ENCODE assay signal across 12 cellular contexts in the genomic region with DNA sequence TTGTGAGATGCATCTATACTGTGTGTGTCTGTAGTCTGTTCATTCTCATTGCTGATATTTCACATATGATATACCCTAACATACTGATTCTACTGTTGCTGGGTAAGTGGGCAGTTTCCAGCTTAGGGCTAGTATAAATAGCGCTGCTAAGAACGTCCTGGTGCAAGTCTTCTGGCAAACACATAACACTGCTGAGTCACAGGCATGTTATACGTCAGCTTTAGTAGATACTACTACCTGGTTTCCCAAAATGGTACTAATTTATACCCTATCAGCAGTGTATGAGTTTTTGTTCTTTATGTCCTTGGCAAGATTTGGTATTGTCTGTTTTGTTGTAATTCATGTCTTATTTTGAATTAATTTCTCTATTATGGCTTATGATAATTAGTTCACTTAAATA. TPM values are rescaled to one million over a fixed set of nuclear protein-coding genes. Genes with fewer than 3 reads are reported as not detected.
DNase-seq lines count a peak whose midpoint lies in the region; ATAC-seq and TF ChIP-seq lines count a peak whose summit lies in the region.
"Had no signal": no experiment of that assay in that cellular context is flagged by ENCODE, and none has a peak within 500 bp of the region (broad histone marks: within the 10 kb centered on the region; RNA-seq: fewer than 3 reads in every experiment).

No MANE protein-coding gene starts in this region.

- H3K27ac Mint-ChIP-seq in activated naive CD4-positive, alpha-beta T cell treated with anti-CD3 and anti-CD28 coated beads for 36 hours: peak overlapping the region; percentile 36
- H3K27ac Mint-ChIP-seq in activated CD8-positive, alpha-beta T cell treated with anti-CD3 and anti-CD28 coated beads for 36 hours: peak overlapping the region; percentile 27

- peak overlapping the region; percentile 87 for H3K4me2 ChIP-seq in smooth muscle cell

- peak overlapping the region; percentile 79 for H3K4me3 Mint-ChIP-seq in activated naive CD4-positive, alpha-beta T cell treated with anti-CD3 and anti-CD28 coated beads for 36 hours
- peak overlapping the region; percentile 83 for H3K4me3 Mint-ChIP-seq in activated CD8-positive, alpha-beta T cell treated with anti-CD3 and anti-CD28 coated beads for 36 hours

- H3K36me3 Mint-ChIP-seq in activated naive CD4-positive, alpha-beta T cell treated with anti-CD3 and anti-CD28 coated beads for 36 hours (ENCODE audit: low read depth): peaks cover 13% of the 10 kb centered on the region
- H3K36me3 Mint-ChIP-seq in activated CD8-positive, alpha-beta T cell treated with anti-CD3 and anti-CD28 coated beads for 36 hours (ENCODE audit: low read depth): peaks cover 21% of the 10 kb centered on the region

- intact Hi-C loops in activated naive CD4-positive, alpha-beta T cell treated with anti-CD3 and anti-CD28 coated beads for 36 hours (cut with micrococcal nuclease): no loop called here
- intact Hi-C loops in activated CD8-positive, alpha-beta T cell treated with anti-CD3 and anti-CD28 coated beads for 36 hours (cut with micrococcal nuclease): no loop called here
- intact Hi-C loops in posterior vena cava (cut with DNase I): no loop called here

- peak overlapping the region; percentile 21 for H3K9ac ChIP-seq in smooth muscle cell (ENCODE audit: low read depth)

- DNase-seq in activated naive CD4-positive, alpha-beta T cell treated with anti-CD3 and anti-CD28 coated beads for 36 hours: no peak
- no peak for DNase-seq in activated naive CD4-positive, alpha-beta T cell treated with Interleukin-2 at 50 U/mL for 16 hours
- no peak for DNase-seq in activated CD8-positive, alpha-beta T cell treated with anti-CD3 and anti-CD28 coated beads for 36 hours
- DNase-seq in foreskin keratinocyte: peak in 1 of 2 donors; percentile 23
- DNase-seq in smooth muscle cell (lab: John Stamatoyannopoulos, UW; ENCODE audit: unreplicated experiment): no peak
- no peak for DNase-seq in NCI-H2029 (lab: John Stamatoyannopoulos, UW)
- no peak for DNase-seq in NCI-H226
- no peak for DNase-seq in posterior vena cava (ENCODE audit: low spot score)
- DNase-seq: AML-193, amniotic stem cell, mesendoderm, NCI-H446 treated with DMSO at 0.1 percent for 48 hours had no signal

- no peaks in the 10 kb centered on the region for H3K9me3 Mint-ChIP-seq in activated naive CD4-positive, alpha-beta T cell treated with anti-CD3 and anti-CD28 coated beads for 36 hours
- no peaks in the 10 kb centered on the region for H3K9me3 Mint-ChIP-seq in activated CD8-positive, alpha-beta T cell treated with anti-CD3 and anti-CD28 coated beads for 36 hours

- H3K4me1 Mint-ChIP-seq in activated naive CD4-positive, alpha-beta T cell treated with anti-CD3 and anti-CD28 coated beads for 36 hours (ENCODE audit: low read depth): peaks cover 44% of the 10 kb centered on the region
- peaks cover 29% of the 10 kb centered on the region for H3K4me1 Mint-ChIP-seq in activated CD8-positive, alpha-beta T cell treated with anti-CD3 and anti-CD28 coated beads for 36 hours (ENCODE audit: low read depth)

- no peaks in the 10 kb centered on the region for H4K20me1 ChIP-seq in smooth muscle cell (ENCODE audit: low read depth)

- H3K4me3 ChIP-seq in smooth muscle cell: no peak overlapping the region

- TF ChIP-seq CTCF in activated CD8-positive, alpha-beta T cell treated with anti-CD3 and anti-CD28 coated beads for 36 hours (IDR thresholded peaks at IDR 0.05): no peak
- TF ChIP-seq CTCF in foreskin keratinocyte (conservative IDR thresholded peaks at IDR 0.05) (no peak), smooth muscle cell (IDR thresholded peaks at IDR 0.05; ENCODE audit: borderline replicate concordance, insufficient read depth, poor library complexity, severe bottlenecking) (no peak)

- H3K27ac ChIP-seq in foreskin keratinocyte: peak overlapping the region; percentile 16
- H3K27ac ChIP-seq in smooth muscle cell (ENCODE audit: low read depth): peak overlapping the region; percentile 61

- no peaks in the 10 kb centered on the region for H3K36me3 ChIP-seq in smooth muscle cell (ENCODE audit: low read depth)

- POLR2A ChIA-PET in activated CD8-positive, alpha-beta T cell treated with anti-CD3 and anti-CD28 coated beads for 36 hours (lab: Charles Lee): interaction anchor here (1.3 kb wide), 1 partner anchor 9 kb away, joined by 3 read pairs; no protein-coding TSS in a partner anchor

- H3K27me3 ChIP-seq in foreskin keratinocyte (no peaks in the 10 kb centered on the region), smooth muscle cell (ENCODE audit: low read depth) (no peaks in the 10 kb centered on the region)

- CTCF ChIA-PET in activated naive CD4-positive, alpha-beta T cell treated with anti-CD3 and anti-CD28 coated beads for 36 hours (lab: Charles Lee): no interaction called here
- CTCF ChIA-PET in activated CD8-positive, alpha-beta T cell treated with anti-CD3 and anti-CD28 coated beads for 36 hours (lab: Charles Lee): no interaction called here

- peak overlapping the region; percentile 100 for H2AFZ ChIP-seq in smooth muscle cell (ENCODE audit: low read depth)

- H3K4me1 ChIP-seq in foreskin keratinocyte (peaks cover 18% of the 10 kb centered on the region), smooth muscle cell (ENCODE audit: low read depth) (no peaks in the 10 kb centered on the region)

- no peaks in the 10 kb centered on the region for H3K79me2 ChIP-seq in smooth muscle cell (ENCODE audit: low read depth)

- WGBS in smooth muscle cell (ENCODE audit: low lambda C conversion rate): 40% methylated on average over 3 of the region's 3 CpGs

- no peaks in the 10 kb centered on the region for H3K9me3 ChIP-seq in smooth muscle cell (replicated peaks; ENCODE audit: low read depth)

- peaks cover 5% of the 10 kb centered on the region for H3F3A ChIP-seq in smooth muscle cell (ENCODE audit: low read depth)

- no peaks in the 10 kb centered on the region for H3K27me3 Mint-ChIP-seq in activated naive CD4-positive, alpha-beta T cell treated with anti-CD3 and anti-CD28 coated beads for 36 hours (ENCODE audit: low read depth)
- H3K27me3 Mint-ChIP-seq in activated CD8-positive, alpha-beta T cell treated with anti-CD3 and anti-CD28 coated beads for 36 hours: no peaks in the 10 kb centered on the region

- ATAC-seq in activated CD8-positive, alpha-beta T cell treated with anti-CD3 and anti-CD28 coated beads for 36 hours: no peak
- ATAC-seq in foreskin keratinocyte: no peak

RNA-seq across cellular contexts. Expression of a gene that starts 1.2 kb away (rescaled TPM):
- total RNA-seq in activated naive CD4-positive, alpha-beta T cell treated with anti-CD3 and anti-CD28 coated beads for 36 hours: 1 to 10 TPM; 1.1 to 1.3 TPM
- total RNA-seq in activated CD8-positive, alpha-beta T cell treated with anti-CD3 and anti-CD28 coated beads for 36 hours: 1 to 10 TPM; 1.3 to 1.4 TPM
- total RNA-seq in foreskin keratinocyte (5.1 and 5.5 TPM in 2 replicates), smooth muscle cell (5.4 and 7.0 TPM in 2 replicates), posterior vena cava (1 to 10 TPM; 7.9 to 8.4 TPM)
- polyA plus RNA-seq in foreskin keratinocyte (6.0 and 6.6 TPM in 2 replicates), smooth muscle cell (4.7 and 7.7 TPM in 2 replicates)

RNA-seq across cellular contexts. Expression of a gene that starts 6.3 kb away (rescaled TPM):
- 100 to 1,000 TPM; 110 TPM for total RNA-seq in activated naive CD4-positive, alpha-beta T cell treated with anti-CD3 and anti-CD28 coated beads for 36 hours
- 10 to 100 TPM; 80.2 to 92.1 TPM for total RNA-seq in activated CD8-positive, alpha-beta T cell treated with anti-CD3 and anti-CD28 coated beads for 36 hours
- total RNA-seq in foreskin keratinocyte (65.8 and 104 TPM in 2 replicates), smooth muscle cell (65.3 and 98.6 TPM in 2 replicates), posterior vena cava (10 to 100 TPM; 41.8 to 58.5 TPM)
- polyA plus RNA-seq in foreskin keratinocyte (99.9 and 152 TPM in 2 replicates), smooth muscle cell (73.1 and 80.4 TPM in 2 replicates)
